In genomic region chr17:67993153-67993997, GRCh38 we compare ENCODE assay signal across 8 cellular contexts. TPM values are rescaled to one million over a fixed set of nuclear protein-coding genes. Genes with fewer than 3 reads are reported as not detected.
DNase-seq lines count a peak whose midpoint lies in the region; ATAC-seq and TF ChIP-seq lines count a peak whose summit lies in the region.

No MANE protein-coding gene starts in this region.

- H4K8ac ChIP-seq in neuronal stem cell (ENCODE audit: low read depth, low read length): no peak overlapping the region

- no peak overlapping the region for H4K91ac ChIP-seq in neuronal stem cell (ENCODE audit: low read depth, low read length, poor library complexity)

- no CpG with 5 or more reads among the region's 144 CpGs for WGBS in neuronal stem cell (ENCODE audit: extremely low coverage in 2 of 2, insufficient read length in 2 of 2, insufficient replicate concordance in 1 of 2), 2 donors

- peak overlapping the region; percentile 99 for H2BK15ac ChIP-seq in neuronal stem cell (ENCODE audit: low read length)

- peak; percentile 61 for TF ChIP-seq POLR2A in Raji (IDR thresholded peaks at IDR 0.05; ENCODE audit: insufficient read depth, low read depth, low read length)

- H3K36me3 ChIP-seq in neuronal stem cell (replicated peaks in 1 of 2; ENCODE audit: control insufficient read depth in 2 of 2, insufficient read depth in 2 of 2, low read length in 2 of 2): peaks cover 0 to 14% of the 10 kb centered on the region in 2 donors

- H3K18ac ChIP-seq in neuronal stem cell (ENCODE audit: low read length): peak overlapping the region; percentile 98

- H3K27me3 ChIP-seq in neuronal stem cell (ENCODE audit: control insufficient read depth in 3 of 3, insufficient read depth in 3 of 3, low read depth in 1 of 3, low read length in 3 of 3): peaks cover 0 to 14% (median 4%) of the 10 kb centered on the region in 3 experiments

- H3K14ac ChIP-seq in neuronal stem cell (ENCODE audit: low read length): peak overlapping the region; percentile 99

- ATAC-seq in GM21619 (IDR thresholded peaks at IDR 0.05; ENCODE audit: unreplicated experiment): peak; percentile 57

- H3K9ac ChIP-seq in neuronal stem cell (ENCODE audit: low read depth, low read length, poor library complexity): peak overlapping the region; percentile 89

- H2BK5ac ChIP-seq in neuronal stem cell (ENCODE audit: low read length): peak overlapping the region; percentile 76

- peak overlapping the region; percentile 29 for H3K4ac ChIP-seq in neuronal stem cell (ENCODE audit: low read length)

- peak overlapping the region; percentile 98 for H2AK5ac ChIP-seq in neuronal stem cell (ENCODE audit: low read depth, low read length)

- peaks cover 3% of the 10 kb centered on the region for H3K79me1 ChIP-seq in neuronal stem cell (ENCODE audit: low read depth, low read length)

- no peak overlapping the region for H2BK12ac ChIP-seq in neuronal stem cell (ENCODE audit: low read length)

- H3K27ac ChIP-seq in neuronal stem cell (replicated peaks; ENCODE audit: low read length): peak overlapping the region; percentile 87

- H3K9me3 ChIP-seq in neuronal stem cell (replicated peaks in 1 of 2; ENCODE audit: control insufficient read depth in 2 of 2, insufficient read depth in 1 of 2, low read depth in 1 of 2, low read length in 2 of 2): no peaks in the 10 kb centered on the region

- peak overlapping the region; percentile 76 for H3K4me2 ChIP-seq in neuronal stem cell (ENCODE audit: insufficient read depth, low read length, poor library complexity, severe bottlenecking)

- peaks cover 7 to 16% of the 10 kb centered on the region in 2 donors for H3K4me1 ChIP-seq in neuronal stem cell (ENCODE audit: control insufficient read depth in 2 of 2, insufficient read depth in 1 of 2, low read depth in 1 of 2, low read length in 2 of 2)

- peak; percentile 84 for DNase-seq in EH (ENCODE audit: low read depth)
- DNase-seq in Jurkat, Clone E6-1 (ENCODE audit: low read depth, low spot score): peak; percentile 53
- DNase-seq in activated gamma-delta T cell treated with anti-CD3 and anti-CD28 coated beads, Interleukin-2, amount 50 U/mL, for 16 hours (ENCODE audit: low read depth): peak; percentile 46
- DNase-seq in foreskin melanocyte: peak; percentile 70
- peak; percentile 84 for DNase-seq in neuronal stem cell (ENCODE audit: low spot score)
- DNase-seq in superior temporal gyrus (ENCODE audit: extremely low spot score): peak; percentile 83

- H3K23ac ChIP-seq in neuronal stem cell (ENCODE audit: low read depth, low read length, poor library complexity): peak overlapping the region; percentile 86

- H3K4me3 ChIP-seq in Jurkat, Clone E6-1 (ENCODE audit: low read length): peak overlapping the region; percentile 76
- peak overlapping the region; percentile 93 to 97 for H3K4me3 ChIP-seq in neuronal stem cell (ENCODE audit: low read length in 2 of 2)

- peak overlapping the region; percentile 89 for H2BK120ac ChIP-seq in neuronal stem cell (ENCODE audit: low read depth, low read length)

- H2AFZ ChIP-seq in neuronal stem cell (ENCODE audit: low read length): peak overlapping the region; percentile 99

RNA-seq across cellular contexts. Expression of gene C17orf58, which starts 2.9 kb away (rescaled TPM):
- 9.9 TPM for polyA plus RNA-seq in Jurkat, Clone E6-1 (2012; ENCODE audit: insufficient read depth, insufficient read length)
- 24.2 TPM for polyA plus RNA-seq in neuronal stem cell (2013, experiment 1 of 2)
- polyA plus RNA-seq in neuronal stem cell (2013, experiment 2 of 2): 24.1 TPM

RNA-seq across cellular contexts. Expression of gene KPNA2, which starts 42.2 kb away (rescaled TPM):
- polyA plus RNA-seq in Jurkat, Clone E6-1 (2012; ENCODE audit: insufficient read depth, insufficient read length): 428 TPM
- 370 TPM for polyA plus RNA-seq in neuronal stem cell (2013, experiment 1 of 2)
- 366 TPM for polyA plus RNA-seq in neuronal stem cell (2013, experiment 2 of 2)

Comparison
In these comparisons a context has a peak if more than half of its experiments do, and no peak if none do; other contexts are left out.
1. Peak in every context shown above with its lines: DNase-seq, ATAC-seq, H3K4me3 ChIP-seq and H3K27ac ChIP-seq.